10 cellular contexts compared by ENCODE assay signal in genomic region chr1:245858683-245859509, GRCh38.
DNase-seq lines count a peak whose midpoint lies in the region; ATAC-seq and TF ChIP-seq lines count a peak whose summit lies in the region.
"Had no signal": no experiment of that assay in that cellular context is flagged by ENCODE, and none has a peak within 500 bp of the region (broad histone marks: within the 10 kb centered on the region; RNA-seq: fewer than 3 reads in every experiment).

No MANE protein-coding gene starts in this region.

- H3K4me1 ChIP-seq in smooth muscle cell (ENCODE audit: low read depth), result peaks cover 20% of the 10 kb centered on the region

- peak; percentile 37 for TF ChIP-seq CTCF in smooth muscle cell (IDR thresholded peaks at IDR 0.05; ENCODE audit: borderline replicate concordance, insufficient read depth, poor library complexity, severe bottlenecking)

- H3K4me2 ChIP-seq in smooth muscle cell, result peak overlapping the region; percentile 16

- no peak overlapping the region for H2AFZ ChIP-seq in smooth muscle cell (ENCODE audit: low read depth)

- H3K9ac ChIP-seq in smooth muscle cell (ENCODE audit: low read depth), result peak overlapping the region; percentile 26

- H3K27ac ChIP-seq in smooth muscle cell (ENCODE audit: low read depth), result peak overlapping the region; percentile 85
- H3K27ac ChIP-seq: upper lobe of left lung had no signal

- no peaks in the 10 kb centered on the region for H3K9me3 ChIP-seq in smooth muscle cell (replicated peaks; ENCODE audit: low read depth)
- H3K9me3 ChIP-seq: upper lobe of left lung had no signal

- H3K4me3 ChIP-seq in smooth muscle cell, result no peak overlapping the region
- H3K4me3 ChIP-seq: upper lobe of left lung had no signal

- WGBS in smooth muscle cell (ENCODE audit: low lambda C conversion rate), result 59% methylated on average over 7 of the region's 7 CpGs

- ATAC-seq in HG02884 (IDR thresholded peaks at IDR 0.05; ENCODE audit: unreplicated experiment), result no peak

- no peaks in the 10 kb centered on the region for H3K27me3 ChIP-seq in smooth muscle cell (ENCODE audit: low read depth)
- H3K27me3 ChIP-seq: upper lobe of left lung had no signal

- no peaks in the 10 kb centered on the region for H3K79me2 ChIP-seq in smooth muscle cell (ENCODE audit: low read depth)

- peak; percentile 19 for DNase-seq in NCI-H748 (lab: John Stamatoyannopoulos, UW; ENCODE audit: unreplicated experiment)
- DNase-seq in NCI-H748 treated with DMSO at 0.1 percent for 48 hours (lab: John Stamatoyannopoulos, UW), result no peak
- peak; percentile 59 for DNase-seq in NCI-H1694 treated with DMSO at 0.1 percent for 48 hours (lab: John Stamatoyannopoulos, UW)
- peak; percentile 22 for DNase-seq in cerebellum (ENCODE audit: low spot score)
- DNase-seq in smooth muscle cell (lab: John Stamatoyannopoulos, UW; ENCODE audit: unreplicated experiment), result no peak
- no peak for DNase-seq in NCI-H1105 treated with DMSO at 0.1 percent for 48 hours (lab: John Stamatoyannopoulos, UW)
- no peak for DNase-seq in mesenteric fat pad (ENCODE audit: low spot score)
- DNase-seq: left ventricle myocardium superior, upper lobe of left lung had no signal

- no peaks in the 10 kb centered on the region for H4K20me1 ChIP-seq in smooth muscle cell (ENCODE audit: low read depth)

- H3F3A ChIP-seq in smooth muscle cell (ENCODE audit: low read depth), result peaks cover 20% of the 10 kb centered on the region

- peaks cover 8% of the 10 kb centered on the region for H3K36me3 ChIP-seq in smooth muscle cell (ENCODE audit: low read depth)

Comparison
In these comparisons a context has a peak if more than half of its experiments do, and no peak if none do; other contexts are left out.
1. DNase-seq: peak in NCI-H748 (single experiment), NCI-H1694 treated with DMSO at 0.1 percent for 48 hours (single experiment) and cerebellum (single experiment); none in NCI-H748 treated with DMSO at 0.1 percent for 48 hours (single experiment), smooth muscle cell (single experiment), NCI-H1105 treated with DMSO at 0.1 percent for 48 hours (single experiment) and mesenteric fat pad (single experiment).